ENCODE assay signal across 8 cellular contexts in genomic region chr10:5890519-5890878, GRCh38. TPM values are rescaled to one million over a fixed set of nuclear protein-coding genes. Genes with fewer than 3 reads are reported as not detected.
DNase-seq lines count a peak whose midpoint lies in the region; ATAC-seq, FAIRE-seq and TF ChIP-seq lines count a peak whose summit lies in the region.

No MANE protein-coding gene starts in this region.

- WGBS in adrenal gland, 4 donors, result 0 to 10% (median 1%) methylated on average over 7 to 28 of the region's 28 CpGs

- H3K4me3 ChIP-seq in DND-41 (ENCODE audit: low read depth in 1 of 2, low read length in 2 of 2), result peak overlapping the region; percentile 76 to 96; a peak in 3 of 4 replicates
- H3K4me3 ChIP-seq in adrenal gland, result peak overlapping the region; percentile 19 to 98 (median 63)
- peak overlapping the region; percentile 73 to 93 (median 91) for H3K4me3 ChIP-seq in keratinocyte (ENCODE audit: control insufficient read depth in 2 of 3, extremely low read depth in 1 of 3, insufficient read depth in 2 of 3, low read depth in 1 of 3, low read length in 3 of 3)

- H3K27ac ChIP-seq in DND-41 (ENCODE audit: low read length) (peak overlapping the region; percentile 65), adrenal gland (peak overlapping the region; percentile 81 to 99 (median 88)), keratinocyte (ENCODE audit: control insufficient read depth, insufficient read depth, low read length) (peak overlapping the region; percentile 79)

- H2AFZ ChIP-seq in DND-41 (ENCODE audit: low read depth, low read length) (peak overlapping the region; percentile 59), keratinocyte (ENCODE audit: control insufficient read depth, low read length) (peak overlapping the region; percentile 70)

- in situ Hi-C loops in GM13976 (cut with MboI; ENCODE audit: low sequenced_read_pairs, unreplicated experiment), result no loop called here

- dilution Hi-C loops in keratinocyte (cut with MboI; ENCODE audit: extremely low pct_ligation_motif_present, low sequenced_read_pairs), result no loop called here

- TF ChIP-seq POLR2A in adrenal gland (IDR thresholded peaks at IDR 0.05), result no peak

- H3K4me1 ChIP-seq in DND-41 (ENCODE audit: insufficient read depth, low read length) (peaks cover 40% of the 10 kb centered on the region), adrenal gland (replicated peaks in 1 of 2) (peaks cover 29 to 40% of the 10 kb centered on the region in 2 donors), keratinocyte (ENCODE audit: control insufficient read depth, extremely low read depth, insufficient read depth, low read length) (peaks cover 29% of the 10 kb centered on the region)

- H3K9ac ChIP-seq in DND-41 (ENCODE audit: low read depth, low read length) (peak overlapping the region; percentile 87), keratinocyte (ENCODE audit: control insufficient read depth, extremely low read depth, insufficient read depth, low read length) (peak overlapping the region; percentile 89)

- no peak for TF ChIP-seq CTCF in DND-41 (IDR thresholded peaks at IDR 0.05; ENCODE audit: borderline replicate concordance, extremely low read depth, low read length, poor library complexity, severe bottlenecking)
- no peak for TF ChIP-seq CTCF in adrenal gland (IDR thresholded peaks at IDR 0.05)
- TF ChIP-seq CTCF in keratinocyte (optimal IDR thresholded peaks at IDR 0.05 in 1 of 3, IDR thresholded peaks at IDR 0.05 in 1 of 3, conservative IDR thresholded peaks at IDR 0.05 in 1 of 3; ENCODE audit: extremely low read depth in 1 of 3, insufficient read depth in 2 of 3, low read length in 3 of 3), result no peak
- TF ChIP-seq CTCF in GM13976 (IDR thresholded peaks at IDR 0.05; ENCODE audit: borderline replicate concordance, control extremely low read depth, extremely low read depth, insufficient read depth, missing control alignments), result no peak

- no peak for ATAC-seq in DND-41 (ENCODE audit: insufficient read depth, low read depth)
- peak; percentile 7 for ATAC-seq in GM21723 (IDR thresholded peaks at IDR 0.05; ENCODE audit: unreplicated experiment)

- H3K79me2 ChIP-seq in DND-41 (ENCODE audit: insufficient read depth, low read length), result peaks cover 68% of the 10 kb centered on the region
- peaks cover 59% of the 10 kb centered on the region for H3K79me2 ChIP-seq in keratinocyte (ENCODE audit: control insufficient read depth, insufficient read depth, low read length)

- H3K4me2 ChIP-seq in DND-41 (ENCODE audit: insufficient read depth, low read length) (peak overlapping the region; percentile 91), keratinocyte (ENCODE audit: control insufficient read depth, extremely low read depth, insufficient read depth, low read depth, low read length) (peak overlapping the region; percentile 92)

- intact Hi-C loops in adrenal gland (cut with DNase I), result no loop called here

- H4K20me1 ChIP-seq in DND-41 (ENCODE audit: insufficient read depth, low read length) (peaks cover 39% of the 10 kb centered on the region), keratinocyte (ENCODE audit: control insufficient read depth, extremely low read depth, insufficient read depth, low read length) (no peaks in the 10 kb centered on the region)

- H3K9me1 ChIP-seq in keratinocyte (ENCODE audit: control insufficient read depth, extremely low read depth, insufficient read depth, low read length), result peaks cover 5% of the 10 kb centered on the region

- FAIRE-seq in keratinocyte (lab: Jason Lieb, UNC), result no peak

- H3K36me3 ChIP-seq in DND-41 (ENCODE audit: insufficient read depth, low read length), result peaks cover 50% of the 10 kb centered on the region
- peaks cover 0 to 16% of the 10 kb centered on the region in 2 donors for H3K36me3 ChIP-seq in adrenal gland (replicated peaks in 1 of 2)
- peaks cover 5 to 22% of the 10 kb centered on the region in 2 experiments for H3K36me3 ChIP-seq in keratinocyte (ENCODE audit: control insufficient read depth in 2 of 2, extremely low read depth in 1 of 2, insufficient read depth in 2 of 2, low read length in 2 of 2)

- H3K27me3 ChIP-seq in DND-41 (ENCODE audit: insufficient read depth, low read length, poor library complexity) (no peaks in the 10 kb centered on the region), adrenal gland (no peaks in the 10 kb centered on the region), keratinocyte (ENCODE audit: control insufficient read depth, extremely low read depth, insufficient read depth, low read length) (no peaks in the 10 kb centered on the region)

- DNase-seq in DND-41 (peak; percentile 38), M059J (ENCODE audit: low read depth) (peak; percentile 32), adrenal gland (peak; percentile 62 to 85 (median 75)), keratinocyte (ENCODE audit: low read depth, low spot score) (no peak), GM13976 (ENCODE audit: low spot score) (no peak)
- DNase-seq in stimulated activated CD8-positive, alpha-beta memory T cell treated with anti-CD3 and anti-CD28 coated beads, Interleukin-15, amount 100 ng/mL, for 48 hours (ENCODE audit: low read depth in 2 of 2), result peak; percentile 7 to 15
- no peak for DNase-seq in NK-92 treated with Interleukin-12 subunit alpha and Interleukin-12 subunit beta, amount 100 ng/mL, for 24 hours (lab: John Stamatoyannopoulos, UW)

- H3K9me3 ChIP-seq in DND-41 (ENCODE audit: insufficient read depth, low read length, severe bottlenecking) (no peaks in the 10 kb centered on the region), adrenal gland (replicated peaks in 1 of 3) (no peaks in the 10 kb centered on the region), keratinocyte (ENCODE audit: control insufficient read depth, low read depth, low read length) (no peaks in the 10 kb centered on the region)

RNA-seq across cellular contexts. Expression of gene FBH1, which starts 0.5 kb away (rescaled TPM):
- total RNA-seq in M059J (2014; rRNA removed; shearing (Covaris generic)), result 32.3 and 51.9 TPM in 2 replicates
- total RNA-seq in adrenal gland, result 100 to 1,000 TPM in 4 of 8 donors, 10 to 100 TPM in 4; 68.9 to 165 (median 99.2) TPM
- 100 to 1,000 TPM in 2 of 3 donors, 10 to 100 TPM in 1; 91.4 to 154 (median 137) TPM for polyA plus RNA-seq in adrenal gland
- 55.9 to 70.0 TPM (median 61.8 TPM) in 3 replicates for polyA plus RNA-seq in keratinocyte
- polyA plus RNA-seq in keratinocyte (2011; ENCODE audit: low read depth), result 78.7 TPM
- polyA plus RNA-seq in keratinocyte (2011; cell fraction: cytosol; rRNA removed), result 62.0 and 66.6 TPM in 2 replicates
- polyA plus RNA-seq in keratinocyte (2011; cell fraction: nucleus; rRNA removed), result 128 and 134 TPM in 2 replicates
- polyA plus RNA-seq in keratinocyte (2012; ENCODE audit: low replicate concordance), result 42.4 and 43.7 TPM in 2 replicates
- 132 to 146 TPM (median 141 TPM) in 3 replicates for polyA minus RNA-seq in keratinocyte
- polyA minus RNA-seq in keratinocyte (2011; cell fraction: cytosol; rRNA and poly(A)+ RNA removed), result 88.1 TPM
- 57.0 and 97.7 TPM in 2 replicates for polyA minus RNA-seq in keratinocyte (2011; cell fraction: nucleus; rRNA and poly(A)+ RNA removed)

RNA-seq across cellular contexts. Expression of gene ANKRD16, which starts 0.8 kb away (rescaled TPM):
- 1.6 and 3.7 TPM in 2 replicates for total RNA-seq in M059J (2014; rRNA removed; shearing (Covaris generic))
- total RNA-seq in adrenal gland, result 10 to 100 TPM in 3 of 8 donors, 1 to 10 TPM in 5; 5.9 to 12.4 (median 7.0) TPM
- polyA plus RNA-seq in adrenal gland (1 to 10 TPM; 4.0 to 6.1 (median 5.8) TPM), keratinocyte (5.4 to 6.2 TPM (median 6.0 TPM) in 3 replicates)
- 2.2 TPM for polyA plus RNA-seq in keratinocyte (2011; ENCODE audit: low read depth)
- polyA plus RNA-seq in keratinocyte (2011; cell fraction: cytosol; rRNA removed), result 2.5 and 2.7 TPM in 2 replicates
- 6.3 and 6.6 TPM in 2 replicates for polyA plus RNA-seq in keratinocyte (2011; cell fraction: nucleus; rRNA removed)
- 1.6 and 4.9 TPM in 2 replicates for polyA plus RNA-seq in keratinocyte (2012; ENCODE audit: low replicate concordance)
- 8.1 to 26.6 TPM (median 11.4 TPM) in 3 replicates for polyA minus RNA-seq in keratinocyte
- 3.1 TPM for polyA minus RNA-seq in keratinocyte (2011; cell fraction: cytosol; rRNA and poly(A)+ RNA removed)
- 5.4 and 7.4 TPM in 2 replicates for polyA minus RNA-seq in keratinocyte (2011; cell fraction: nucleus; rRNA and poly(A)+ RNA removed)

Comparison
In these comparisons a context has a peak if more than half of its experiments do, and no peak if none do; other contexts are left out.
1. DNase-seq: peak in DND-41 (single experiment), M059J (single experiment), adrenal gland (7 of 7) and stimulated activated CD8-positive, alpha-beta memory T cell treated with anti-CD3 and anti-CD28 coated beads, Interleukin-15, amount 100 ng/mL, for 48 hours (2 of 2); none in keratinocyte (single experiment), NK-92 treated with Interleukin-12 subunit alpha and Interleukin-12 subunit beta, amount 100 ng/mL, for 24 hours (single experiment) and GM13976 (single experiment).
2. Peak in every context shown above with its lines, with median percentiles within 50 percentile points of each other: H3K27ac ChIP-seq and H3K4me3 ChIP-seq.